ENCODE assay signal across 33 cellular contexts in the genomic region with DNA sequence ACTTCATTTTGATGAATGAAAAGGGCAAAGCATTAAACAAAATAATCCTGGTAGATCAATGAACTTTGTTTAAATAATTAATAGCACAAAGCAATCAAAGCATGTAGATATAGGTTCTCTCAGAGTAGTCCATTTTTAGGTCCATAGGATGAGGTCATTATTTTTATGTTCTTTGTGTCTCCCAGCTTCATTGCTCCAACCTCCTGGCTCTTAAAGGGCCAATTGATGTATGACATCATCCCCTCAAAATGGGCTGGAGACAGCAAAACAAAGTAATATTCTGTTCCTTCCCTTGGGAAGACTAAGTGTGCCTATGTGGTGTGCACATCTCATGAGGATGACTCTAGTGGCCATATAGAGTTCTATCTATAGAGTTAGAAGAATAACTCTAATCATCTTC.
"Had no signal": no experiment of that assay in that cellular context is flagged by ENCODE, and none has a peak within 500 bp of the region (broad histone marks: within the 10 kb centered on the region; RNA-seq: fewer than 3 reads in every experiment).

No MANE protein-coding gene starts in this region.

- DNase-seq: activated CD4-positive, alpha-beta T cell treated with anti-CD3 and anti-CD28 coated beads for 1 hour; activated CD4-positive, alpha-beta T cell treated with anti-CD3 and anti-CD28 coated beads for 48 hours; activated CD4-positive, CD25-positive, alpha-beta regulatory T cell; activated CD8-positive, alpha-beta T cell treated with anti-CD3 and anti-CD28 coated beads for 36 hours; activated effector memory CD4-positive, alpha-beta T cell treated with anti-CD3 and anti-CD28 coated beads, Interleukin-2, amount 50 U/mL, for 16 hours; activated naive CD4-positive, alpha-beta T cell; activated naive CD4-positive, alpha-beta T cell treated with anti-CD3 and anti-CD28 coated beads, Interleukin-2, amount 50 U/mL, for 16 hours; activated naive CD8-positive, alpha-beta T cell treated with anti-CD3 and anti-CD28 coated beads for 36 hours; activated T-cell treated with anti-CD3 and anti-CD28 coated beads, Interleukin-2, amount 50 U/mL, for 1 hour; activated T-cell treated with anti-CD3 and anti-CD28 coated beads, Interleukin-2, amount 50 U/mL, for 72 hours; amniotic stem cell; aorta; brain microvascular endothelial cell; central memory CD4-positive, alpha-beta T cell; NCI-H1105; NCI-H1417 treated with DMSO at 0.1 percent for 48 hours; NCI-H187 treated with DMSO at 0.1 percent for 48 hours; NCI-H2081; NCI-H345; NCI-H524 treated with DMSO at 0.1 percent for 48 hours; NCI-H748 treated with DMSO at 0.1 percent for 48 hours; NK-92 treated with Interleukin-12 subunit alpha and Interleukin-12 subunit beta, amount 100 ng/mL, for 24 hours; PC-3; SIG-M5; SW 1271; T-helper 1 cell; T-helper 2 cell; T-helper 9 cell; WERI-Rb-1 had no signal

- H3K27me3 ChIP-seq: brain microvascular endothelial cell had no signal

- ATAC-seq: activated CD8-positive, alpha-beta T cell treated with anti-CD3 and anti-CD28 coated beads for 36 hours; activated T-cell treated with anti-CD3 and anti-CD28 coated beads, Interleukin-2, amount 50 U/mL, for 72 hours; activated T-helper 17 cell treated with anti-CD3 and anti-CD28 coated beads, Interleukin-2, amount 50 U/mL, for 72 hours; PC-3; Right ventricle myocardium inferior had no signal

- FAIRE-seq: RCC 7860 had no signal

- H3K27ac ChIP-seq: brain microvascular endothelial cell, RWPE1, WERI-Rb-1 had no signal
